ENCODE assay signal across 1 cellular context in genomic region chr17:38448208-38448776, GRCh38.
TF ChIP-seq lines count a peak whose summit lies in the region.

No MANE protein-coding gene starts in this region.

TF ChIP-seq in K562, 482 proteins besides CTCF, POLR2A, EP300 and RAD21:
- TF ChIP-seq ZNF384 (IDR thresholded peaks at IDR 0.05; ENCODE audit: low read depth, low read length) (peak; percentile 66), FOSL1 (tag; conservative IDR thresholded peaks at IDR 0.05) (peak; percentile 76), ZBTB26 (CRISPR knock-in tag; IDR thresholded peaks at IDR 0.05) (no peak), JUND (IDR thresholded peaks at IDR 0.05; ENCODE audit: borderline replicate concordance, low read depth, low read length) (0 out of 2 replicates have a peak, but pooled peaks have one; percentile 29), JUND (tag; IDR thresholded peaks at IDR 0.05; ENCODE audit: borderline replicate concordance, low read depth, low read length) (no peak), ZKSCAN1 (IDR thresholded peaks at IDR 0.05; ENCODE audit: low read depth, low read length) (peak; percentile 67; the same call in 1 of the 2 replicates), E2F4 (CRISPR knock-in tag; IDR thresholded peaks at IDR 0.05; ENCODE audit: low read depth) (no peak)
